Comparison of ENCODE assay signal across 14 cellular contexts in genomic region chr17:62902573-62903229, GRCh38.
"Had no signal": no experiment of that assay in that cellular context is flagged by ENCODE, and none has a peak within 500 bp of the region (broad histone marks: within the 10 kb centered on the region; RNA-seq: fewer than 3 reads in every experiment).

No MANE protein-coding gene starts in this region.

- H3K27ac ChIP-seq: breast epithelium, esophagus squamous epithelium, foreskin keratinocyte, heart left ventricle, left ventricle myocardium inferior, pancreas, upper lobe of right lung had no signal

- H3K27me3 ChIP-seq: breast epithelium, foreskin keratinocyte, heart left ventricle, pancreas, upper lobe of right lung had no signal

- ATAC-seq: activated naive CD4-positive, alpha-beta T cell treated with anti-CD3 and anti-CD28 coated beads, Interleukin-2, amount 50 U/mL, for 72 hours; foreskin keratinocyte; pancreas; upper lobe of right lung had no signal

- H3K4me1 ChIP-seq: foreskin keratinocyte, pancreas, upper lobe of right lung had no signal

- H3K36me3 ChIP-seq: breast epithelium, esophagus squamous epithelium, heart left ventricle, left ventricle myocardium inferior, pancreas, upper lobe of right lung had no signal

- DNase-seq: activated CD4-positive, alpha-beta T cell treated with anti-CD3 and anti-CD28 coated beads, Interleukin-2, amount 50 U/mL, for 1 hour; amygdala; esophagus squamous epithelium; foreskin keratinocyte; heart left ventricle; left ventricle myocardium inferior; mesenchymal stem cell; pancreas; stimulated activated CD4-positive, alpha-beta T cell treated with anti-CD3 and anti-CD28 coated beads, Interleukin-15, amount 100 ng/mL, for 24 hours; stimulated activated CD4-positive, alpha-beta T cell treated with anti-CD3 and anti-CD28 coated beads, Interleukin-4, amount 100 ng/mL, for 24 hours; T-helper 2 cell; upper lobe of right lung had no signal

- H3K9me3 ChIP-seq: breast epithelium, esophagus squamous epithelium, heart left ventricle, left ventricle myocardium inferior, pancreas, upper lobe of right lung had no signal

- H3K4me3 ChIP-seq: breast epithelium, esophagus squamous epithelium, heart left ventricle, left ventricle myocardium inferior, pancreas, upper lobe of right lung had no signal
